In genomic region chr5:135739383-135739961, GRCh38 we compare ENCODE assay signal across 22 cellular contexts.
DNase-seq lines count a peak whose midpoint lies in the region; ATAC-seq and TF ChIP-seq lines count a peak whose summit lies in the region.
"Had no signal": no experiment of that assay in that cellular context is flagged by ENCODE, and none has a peak within 500 bp of the region (broad histone marks: within the 10 kb centered on the region; RNA-seq: fewer than 3 reads in every experiment).

No MANE protein-coding gene starts in this region.

- H3K9me3 ChIP-seq in suprapubic skin (no peaks in the 10 kb centered on the region), Caco-2 (no peaks in the 10 kb centered on the region; the same call in 1 of the 2 replicates)
- H3K9me3 ChIP-seq: adrenal gland, SK-N-SH had no signal

- no peak for ATAC-seq in activated CD8-positive, alpha-beta memory T cell treated with anti-CD3 and anti-CD28 coated beads, Interleukin-2, amount 10 ng/mL, durations not matched to agents 7 days and 5 days
- ATAC-seq in HG03460 (IDR thresholded peaks at IDR 0.05; ENCODE audit: unreplicated experiment) = no peak
- ATAC-seq: naive thymus-derived CD4-positive, alpha-beta T cell; PC-3 had no signal

- WGBS in suprapubic skin = 43% methylated on average over 3 of the region's 3 CpGs

- no peaks in the 10 kb centered on the region for H3K4me1 Mint-ChIP-seq in activated CD8-positive, alpha-beta memory T cell treated with anti-CD3 and anti-CD28 coated beads, Interleukin-2, amount 10 ng/mL, durations not matched to agents 7 days and 5 days
- peaks cover 28% of the 10 kb centered on the region for H3K4me1 Mint-ChIP-seq in chondrocyte (ENCODE audit: low read depth)
- no peaks in the 10 kb centered on the region for H3K4me1 Mint-ChIP-seq in Caco-2 (ENCODE audit: low read depth, unreplicated experiment)
- H3K4me1 Mint-ChIP-seq: naive thymus-derived CD4-positive, alpha-beta T cell had no signal

- POLR2A ChIA-PET in Caco-2 (lab: Charles Lee) = no interaction called here

- CTCF ChIA-PET in activated CD8-positive, alpha-beta memory T cell treated with anti-CD3 and anti-CD28 coated beads, Interleukin-2, amount 10 ng/mL, durations not matched to agents 7 days and 5 days (lab: Charles Lee) = no interaction called here
- CTCF ChIA-PET in Caco-2 (lab: Charles Lee) = no interaction called here

- no peaks in the 10 kb centered on the region for H3K27me3 ChIP-seq in suprapubic skin
- H3K27me3 ChIP-seq in Caco-2 (replicated peaks; ENCODE audit: control insufficient read depth, insufficient read depth, low read length) = no peaks in the 10 kb centered on the region; the same call in 1 of the 2 replicates
- H3K27me3 ChIP-seq: adrenal gland; BLaER1 treated with 17β-estradiol and CSF1 and Interleukin-3, amounts not matched to agents 10 nM and 100 nM had no signal

- no peak for TF ChIP-seq CTCF in chondrocyte (IDR thresholded peaks at IDR 0.05)
- TF ChIP-seq CTCF in suprapubic skin (IDR thresholded peaks at IDR 0.05) = no peak
- no peak for TF ChIP-seq CTCF in Caco-2 (IDR thresholded peaks at IDR 0.05; ENCODE audit: insufficient read depth in 1 of 2, low read depth in 1 of 2, low read length in 1 of 2, severe bottlenecking in 1 of 2, unreplicated experiment in 1 of 2)

- DNase-seq in activated CD8-positive, alpha-beta memory T cell treated with anti-CD3 and anti-CD28 coated beads, Interleukin-2, amount 10 ng/mL, durations not matched to agents 7 days and 5 days = peak; percentile 15
- no peak for DNase-seq in activated CD8-positive, alpha-beta memory T cell treated with anti-CD3 and anti-CD28 coated beads, Interleukin-2, amount 50 U/mL, for 48 hours
- DNase-seq in chondrocyte (ENCODE audit: low spot score) (no peak), islet precursor cell (peak; percentile 38), suprapubic skin (ENCODE audit: low spot score in 2 of 2) (peak; percentile 47 to 65), OCI-M2 (lab: John Stamatoyannopoulos, UW; ENCODE audit: unreplicated experiment) (no peak), Caco-2 (no peak)
- DNase-seq: activated CD4-positive, CD25-positive, alpha-beta regulatory T cell; Karpas-422; naive thymus-derived CD4-positive, alpha-beta T cell; NCI-H1092 treated with DMSO at 0.1 percent for 48 hours; NCI-H2081 treated with DMSO at 0.1 percent for 48 hours; NCI-H526; PC-3; SK-N-SH; spleen; T-helper 9 cell had no signal

- no peaks in the 10 kb centered on the region for H3K9me3 Mint-ChIP-seq in activated CD8-positive, alpha-beta memory T cell treated with anti-CD3 and anti-CD28 coated beads, Interleukin-2, amount 10 ng/mL, durations not matched to agents 7 days and 5 days (ENCODE audit: low read depth)
- H3K9me3 Mint-ChIP-seq in chondrocyte (ENCODE audit: low read depth) (no peaks in the 10 kb centered on the region), Caco-2 (ENCODE audit: unreplicated experiment) (peaks cover 12% of the 10 kb centered on the region)

- H3K36me3 ChIP-seq in suprapubic skin = no peaks in the 10 kb centered on the region
- no peaks in the 10 kb centered on the region for H3K36me3 ChIP-seq in Caco-2 (ENCODE audit: control insufficient read depth, insufficient read depth, low read length)
- H3K36me3 ChIP-seq: adrenal gland; BLaER1 treated with 17β-estradiol and CSF1 and Interleukin-3, amounts not matched to agents 10 nM and 100 nM; spleen had no signal

- no peak overlapping the region for H3K27ac ChIP-seq in suprapubic skin
- H3K27ac ChIP-seq: adrenal gland, spleen had no signal

- no peak for TF ChIP-seq POLR2A in suprapubic skin (IDR thresholded peaks at IDR 0.05)

- TF ChIP-seq EP300 in suprapubic skin (IDR thresholded peaks at IDR 0.05) = no peak

- H3K27ac Mint-ChIP-seq in activated CD8-positive, alpha-beta memory T cell treated with anti-CD3 and anti-CD28 coated beads, Interleukin-2, amount 10 ng/mL, durations not matched to agents 7 days and 5 days = no peak overlapping the region
- H3K27ac Mint-ChIP-seq in chondrocyte (ENCODE audit: unreplicated experiment) = peak overlapping the region; percentile 71
- H3K27ac Mint-ChIP-seq in Caco-2 (ENCODE audit: unreplicated experiment) = no peak overlapping the region
- H3K27ac Mint-ChIP-seq: naive thymus-derived CD4-positive, alpha-beta T cell; progenitor cell of endocrine pancreas had no signal

- H3K4me1 ChIP-seq in suprapubic skin = peaks cover 11% of the 10 kb centered on the region
- H3K4me1 ChIP-seq in Caco-2 = no peaks in the 10 kb centered on the region
- H3K4me1 ChIP-seq: adrenal gland, spleen had no signal

- H3K4me3 ChIP-seq in suprapubic skin = no peak overlapping the region
- no peak overlapping the region for H3K4me3 ChIP-seq in Caco-2 (ENCODE audit: low read depth, low read length)
- H3K4me3 ChIP-seq: adrenal gland; BLaER1 treated with 17β-estradiol and CSF1 and Interleukin-3, amounts not matched to agents 10 nM and 100 nM; lung; spleen had no signal

- intact Hi-C loops in Caco-2 (cut with micrococcal nuclease; ENCODE audit: unreplicated experiment) = no loop called here

- peaks cover 2% of the 10 kb centered on the region for H3K27me3 Mint-ChIP-seq in activated CD8-positive, alpha-beta memory T cell treated with anti-CD3 and anti-CD28 coated beads, Interleukin-2, amount 10 ng/mL, durations not matched to agents 7 days and 5 days
- H3K27me3 Mint-ChIP-seq in chondrocyte (ENCODE audit: low read depth) = peaks cover 19% of the 10 kb centered on the region
- peaks cover 20% of the 10 kb centered on the region for H3K27me3 Mint-ChIP-seq in Caco-2 (ENCODE audit: insufficient read depth, unreplicated experiment)

- no TSS peak for BruUV-seq in Caco-2 (replicated peaks; lab: Mats Ljungman, UMichigan)

- H3K4me3 Mint-ChIP-seq in activated CD8-positive, alpha-beta memory T cell treated with anti-CD3 and anti-CD28 coated beads, Interleukin-2, amount 10 ng/mL, durations not matched to agents 7 days and 5 days = no peak overlapping the region
- H3K4me3 Mint-ChIP-seq in chondrocyte (ENCODE audit: unreplicated experiment) (no peak overlapping the region), Caco-2 (ENCODE audit: unreplicated experiment) (no peak overlapping the region)
- H3K4me3 Mint-ChIP-seq: naive thymus-derived CD4-positive, alpha-beta T cell had no signal

- no peaks in the 10 kb centered on the region for H3K36me3 Mint-ChIP-seq in activated CD8-positive, alpha-beta memory T cell treated with anti-CD3 and anti-CD28 coated beads, Interleukin-2, amount 10 ng/mL, durations not matched to agents 7 days and 5 days
- H3K36me3 Mint-ChIP-seq in chondrocyte (ENCODE audit: low read depth) (no peaks in the 10 kb centered on the region), Caco-2 (ENCODE audit: insufficient read depth, unreplicated experiment) (peaks cover 4% of the 10 kb centered on the region)
- H3K36me3 Mint-ChIP-seq: naive thymus-derived CD4-positive, alpha-beta T cell had no signal

Comparison
In these comparisons a context has a peak if more than half of its experiments do, and no peak if none do; other contexts are left out.
1. DNase-seq: peak in activated CD8-positive, alpha-beta memory T cell treated with anti-CD3 and anti-CD28 coated beads, Interleukin-2, amount 10 ng/mL, durations not matched to agents 7 days and 5 days (single experiment), islet precursor cell (single experiment) and suprapubic skin (2 of 2); none in activated CD8-positive, alpha-beta memory T cell treated with anti-CD3 and anti-CD28 coated beads, Interleukin-2, amount 50 U/mL, for 48 hours (single experiment), chondrocyte (single experiment), OCI-M2 (single experiment) and Caco-2 (0 of 2).